In the genomic region with DNA sequence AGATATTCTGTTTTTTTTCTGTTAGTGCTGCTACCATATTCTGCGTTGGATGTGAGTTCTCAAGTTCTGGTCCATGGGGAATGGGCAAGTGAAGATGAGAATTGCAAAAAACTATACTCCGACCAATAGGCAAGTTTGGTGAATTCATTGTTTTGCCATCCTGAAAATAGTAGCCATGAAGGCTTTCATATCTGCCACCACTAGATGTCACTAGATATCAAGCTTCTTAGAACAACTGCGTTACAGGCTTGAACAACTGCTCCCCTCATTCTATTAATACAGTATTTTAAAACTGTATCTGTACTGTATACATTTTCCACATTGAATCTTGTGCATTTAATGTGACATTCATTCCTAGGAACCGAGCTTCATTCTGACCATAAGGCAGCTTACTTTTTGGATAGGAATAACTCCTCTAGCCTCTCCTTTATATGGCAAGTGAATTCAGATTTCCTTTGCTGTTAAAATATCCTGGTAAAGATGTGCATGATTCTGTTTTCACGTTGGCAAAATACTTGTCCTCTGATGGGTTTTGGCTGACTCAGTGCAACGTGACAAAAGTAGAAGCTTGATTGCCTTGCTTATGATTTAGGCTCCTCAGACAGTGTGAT, we compare ENCODE assay signal across 8 cellular contexts.
A peak's percentile ranks its signal among the peaks of the same experiment; 100 is the strongest.
DNase-seq lines count a peak whose midpoint lies in the region; ATAC-seq and TF ChIP-seq lines count a peak whose summit lies in the region.

No MANE protein-coding gene starts in this region.

- no peaks in the 10 kb centered on the region for H3K27me3 ChIP-seq in adrenal gland

- no peaks in the 10 kb centered on the region for H3K4me1 ChIP-seq in adrenal gland (replicated peaks in 1 of 2)

- no peak overlapping the region for H3K27ac ChIP-seq in adrenal gland

- DNase-seq in AML-193 (lab: John Stamatoyannopoulos, UW) (peak; percentile 59 to 63), NCI-H226 (peak; percentile 33), adrenal gland (peak in 1 of 7 donors; percentile 13), left ventricle myocardium superior (no peak), sciatic nerve (ENCODE audit: low spot score) (no peak), mesenteric fat pad (ENCODE audit: low spot score) (no peak)

- intact Hi-C loops in adrenal gland (cut with DNase I): loop anchor here in 1 of 2 donors (5.0 to 10.0 kb wide), 2 partner anchors 287 to 450 kb away; a partner anchor contains a TSS
- intact Hi-C loops in left ventricle myocardium superior (cut with micrococcal nuclease): loop anchor here (5.0 kb wide), 2 partner anchors 450 to 465 kb away; no protein-coding TSS in a partner anchor
- intact Hi-C loops in sciatic nerve (cut with DNase I): loop anchor here (10.0 kb wide), 1 partner anchor 457 kb away; no protein-coding TSS in a partner anchor

- H3K9me3 ChIP-seq in adrenal gland (replicated peaks in 1 of 3): no peaks in the 10 kb centered on the region

- TF ChIP-seq CTCF in adrenal gland (IDR thresholded peaks at IDR 0.05): peak; percentile 68 to 90 (median 80)

- WGBS in adrenal gland, 4 donors: 4 to 9% (median 8%) methylated on average over 6 of the region's 6 CpGs

- H3K4me3 ChIP-seq in adrenal gland: no peak overlapping the region

- ATAC-seq in GM18502 (IDR thresholded peaks at IDR 0.05; ENCODE audit: poor library complexity, unreplicated experiment): peak; percentile 79
- ATAC-seq in HG03280 (IDR thresholded peaks at IDR 0.05; ENCODE audit: unreplicated experiment): peak; percentile 79
- peak; percentile 89 for ATAC-seq in left ventricle myocardium superior
- ATAC-seq in sciatic nerve: peak; percentile 91

- no peak for TF ChIP-seq POLR2A in adrenal gland (IDR thresholded peaks at IDR 0.05)

- H3K36me3 ChIP-seq in adrenal gland (replicated peaks in 1 of 2): no peaks in the 10 kb centered on the region

Comparison
In these comparisons a context has a peak if more than half of its experiments do, and no peak if none do; other contexts are left out.
1. DNase-seq: peak in AML-193 (2 of 2) and NCI-H226 (single experiment); none in left ventricle myocardium superior (single experiment), sciatic nerve (single experiment) and mesenteric fat pad (single experiment).
2. Peak in every context shown above with its lines, with median percentiles within 50 percentile points of each other: ATAC-seq.